ENCODE assay signal across 1 cellular context in genomic region chr9:106864533-106865143, GRCh38.
TF ChIP-seq lines count a peak whose summit lies in the region.

No MANE protein-coding gene starts in this region.

TF ChIP-seq in WTC11, 78 proteins besides CTCF, POLR2A, EP300 and RAD21 (continued from another document):
- TF ChIP-seq ZNF281 (CRISPR knock-in tag; IDR thresholded peaks at IDR 0.05) (no peak), ESRRA (CRISPR knock-in tag; IDR thresholded peaks at IDR 0.05; ENCODE audit: borderline replicate concordance) (no peak), E2F1 (CRISPR knock-in tag; IDR thresholded peaks at IDR 0.05) (no peak)
